Comparison of ENCODE assay signal across 8 cellular contexts in the genomic region with DNA sequence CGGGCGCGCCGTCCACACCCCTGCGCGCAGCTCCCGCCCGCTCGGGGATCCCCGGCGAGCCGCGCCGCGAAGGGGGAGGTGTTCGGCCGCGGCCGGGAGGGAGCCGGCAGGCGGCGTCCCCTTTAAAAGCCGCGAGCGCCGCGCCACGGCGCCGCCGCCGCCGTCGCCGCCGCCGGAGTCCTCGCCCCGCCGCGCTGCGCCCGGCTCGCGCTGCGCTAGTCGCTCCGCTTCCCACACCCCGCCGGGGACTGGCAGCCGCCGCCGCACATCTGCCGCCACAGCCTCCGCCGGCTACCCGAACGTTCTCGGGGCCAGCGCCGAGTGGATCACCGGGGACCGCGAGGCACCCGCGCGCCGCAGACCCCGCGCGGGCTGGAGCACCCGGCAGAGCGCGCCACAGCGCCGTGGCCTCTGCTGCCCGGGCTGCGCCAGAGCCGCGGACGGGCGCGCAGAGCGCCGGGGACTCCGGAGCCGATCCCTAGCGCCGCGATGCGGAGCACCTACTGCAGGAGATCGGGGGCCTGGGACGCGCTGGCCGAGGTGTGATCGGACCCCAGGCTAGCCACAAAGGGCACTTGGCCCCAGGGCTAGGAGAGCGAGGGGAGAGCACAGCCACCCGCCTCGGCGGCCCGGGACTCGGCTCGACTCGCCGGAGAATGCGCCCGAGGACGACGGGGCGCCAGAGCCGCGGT. TPM values are rescaled to one million over a fixed set of nuclear protein-coding genes. Genes with fewer than 3 reads are reported as not detected.
A peak's percentile ranks its signal among the peaks of the same experiment; 100 is the strongest.
DNase-seq lines count a peak whose midpoint lies in the region; ATAC-seq, FAIRE-seq and TF ChIP-seq lines count a peak whose summit lies in the region.

A gene (plus strand): TSS at position 151 of the 692 bp plus-strand sequence. CDS start 2,441 bp downstream, outside the sequence.

- no peaks in the 10 kb centered on the region for H3K9me3 ChIP-seq in esophagus squamous epithelium
- no peaks in the 10 kb centered on the region for H3K9me3 ChIP-seq in tibial artery

- no peaks in the 10 kb centered on the region for H3K4me1 Mint-ChIP-seq in T-helper 2 cell treated with Interferon-gamma antibody and Interleukin-4, amounts not matched to agents 5 μg/mL and 100 μg/mL, for 36 hours (ENCODE audit: low read depth)

- no peaks in the 10 kb centered on the region for H3K9me3 Mint-ChIP-seq in T-helper 2 cell treated with Interferon-gamma antibody and Interleukin-4, amounts not matched to agents 5 μg/mL and 100 μg/mL, for 36 hours

- intact Hi-C loops in esophagus squamous epithelium (cut with DNase I) (loop anchor here (10.0 kb wide), 1 partner anchor 133 kb away; no protein-coding TSS in a partner anchor), tibial artery (cut with DNase I; ENCODE audit: low total_unique reads) (loop anchor here (10.0 kb wide), 3 partner anchors 133 to 517 kb away; no protein-coding TSS in a partner anchor)

- peak; percentile 51 for ATAC-seq in GM19468 (IDR thresholded peaks at IDR 0.05; ENCODE audit: extremely low read depth, unreplicated experiment)

- TF ChIP-seq POLR2A in esophagus squamous epithelium (IDR thresholded peaks at IDR 0.05), result peak in 2 of 4 donors; percentile 36 to 49

- no CpG with 5 or more reads among the region's 112 CpGs for WGBS in esophagus squamous epithelium, 2 donors

- H3K4me3 Mint-ChIP-seq in T-helper 2 cell treated with Interferon-gamma antibody and Interleukin-4, amounts not matched to agents 5 μg/mL and 100 μg/mL, for 36 hours, result peak within 1 kb of the TSS; percentile 49

- no peak within 1 kb of the TSS for H3K27ac Mint-ChIP-seq in T-helper 2 cell treated with Interferon-gamma antibody and Interleukin-4, amounts not matched to agents 5 μg/mL and 100 μg/mL, for 36 hours

- DNase-seq in Daoy (ENCODE audit: low read depth), result peak; percentile 58
- peak; percentile 86 for DNase-seq in HuH-7.5 (ENCODE audit: low spot score)
- peak; percentile 5 for DNase-seq in T-helper 2 cell treated with Interferon-gamma antibody and Interleukin-4, amounts not matched to agents 5 μg/mL and 100 μg/mL, for 36 hours (ENCODE audit: low spot score)
- no peak for DNase-seq in esophagus squamous epithelium (lab: John Stamatoyannopoulos, UW)
- DNase-seq in middle frontal gyrus (ENCODE audit: extremely low spot score, low spot score), result peak; percentile 36
- DNase-seq in tibial artery, result peak; percentile 24 to 68
- no peak for DNase-seq in HTR-8/SVneo (ENCODE audit: insufficient read length, low spot score)

- H3K36me3 Mint-ChIP-seq in T-helper 2 cell treated with Interferon-gamma antibody and Interleukin-4, amounts not matched to agents 5 μg/mL and 100 μg/mL, for 36 hours (ENCODE audit: low read depth), result no peaks in the 10 kb centered on the region

- H3K27me3 ChIP-seq in esophagus squamous epithelium, result peaks cover 0 to 32% (median 0%) of the 10 kb centered on the region in 4 donors
- H3K27me3 ChIP-seq in tibial artery, result no peaks in the 10 kb centered on the region

- peak within 1 kb of the TSS; percentile 59 to 89 (median 72) for H3K4me3 ChIP-seq in esophagus squamous epithelium
- H3K4me3 ChIP-seq in tibial artery, result peak within 1 kb of the TSS; percentile 70 to 87

- H3K4me1 ChIP-seq in esophagus squamous epithelium (peaks cover 0 to 56% (median 11%) of the 10 kb centered on the region in 3 donors), tibial artery (peaks cover 0 to 36% (median 20%) of the 10 kb centered on the region in 4 donors)

- TF ChIP-seq CTCF in esophagus squamous epithelium (IDR thresholded peaks at IDR 0.05), result peak in 1 of 6 experiments; percentile 15
- no peak for TF ChIP-seq CTCF in tibial artery (IDR thresholded peaks at IDR 0.05)

- H3K27ac ChIP-seq in esophagus squamous epithelium, result peak within 1 kb of the TSS; percentile 78 to 86 (median 82)
- peak within 1 kb of the TSS; percentile 69 to 74 for H3K27ac ChIP-seq in tibial artery

- no peak for FAIRE-seq in HTR-8/SVneo (lab: Jason Lieb, UNC)

- H3K36me3 ChIP-seq in esophagus squamous epithelium, result no peaks in the 10 kb centered on the region
- H3K36me3 ChIP-seq in tibial artery, result no peaks in the 10 kb centered on the region

- H3K27me3 Mint-ChIP-seq in T-helper 2 cell treated with Interferon-gamma antibody and Interleukin-4, amounts not matched to agents 5 μg/mL and 100 μg/mL, for 36 hours (ENCODE audit: low read depth), result peaks cover 52% of the 10 kb centered on the region

RNA-seq across cellular contexts. Expression of the gene that starts here (rescaled TPM):
- 1.8 and 2.5 TPM in 2 replicates for total RNA-seq in Daoy (2014; rRNA removed; shearing (Covaris generic))
- 1 to 10 TPM; 3.5 to 7.6 (median 5.4) TPM for total RNA-seq in esophagus squamous epithelium

Comparison
In these comparisons a context has a peak if more than half of its experiments do, and no peak if none do; other contexts are left out.
1. DNase-seq: peak in Daoy (single experiment), HuH-7.5 (single experiment), T-helper 2 cell treated with Interferon-gamma antibody and Interleukin-4, amounts not matched to agents 5 μg/mL and 100 μg/mL, for 36 hours (single experiment), middle frontal gyrus (single experiment) and tibial artery (2 of 2); none in esophagus squamous epithelium (single experiment) and HTR-8/SVneo (single experiment).